28 cellular contexts compared by ENCODE assay signal in genomic region chr1:194474701-194475100, GRCh38.
"Had no signal": no experiment of that assay in that cellular context is flagged by ENCODE, and none has a peak within 500 bp of the region (broad histone marks: within the 10 kb centered on the region; RNA-seq: fewer than 3 reads in every experiment).

No MANE protein-coding gene starts in this region.

- H3K4me1 Mint-ChIP-seq: activated CD4-positive, alpha-beta memory T cell treated with anti-CD3 and anti-CD28 coated beads, Interleukin-2, amount 10 ng/mL, durations not matched to agents 7 days and 5 days; activated CD4-positive, alpha-beta T cell treated with anti-CD3 and anti-CD28 coated beads, Interleukin-2, amount 10 ng/mL, durations not matched to agents 7 days and 5 days; activated naive CD4-positive, alpha-beta T cell treated with anti-CD3 and anti-CD28 coated beads, Interleukin-2, amount 10 ng/mL, durations not matched to agents 7 days and 5 days; activated naive CD8-positive, alpha-beta T cell treated with anti-CD3 and anti-CD28 coated beads, Interleukin-2, amount 10 ng/mL, durations not matched to agents 7 days and 5 days; endodermal cell; stimulated activated effector memory CD8-positive, alpha-beta T cell treated with anti-CD3 and anti-CD28 coated beads, Interleukin-12 subunit alpha, Interleukin-12 subunit beta, amount 100 ng/mL, for 72 hours; WTC11 had no signal

- H3K4me1 ChIP-seq: ascending aorta, pancreas, prostate gland, suprapubic skin, tibial artery, upper lobe of right lung had no signal

- H3K4me3 Mint-ChIP-seq: activated CD4-positive, alpha-beta memory T cell treated with anti-CD3 and anti-CD28 coated beads, Interleukin-2, amount 10 ng/mL, durations not matched to agents 7 days and 5 days; activated CD4-positive, alpha-beta T cell treated with anti-CD3 and anti-CD28 coated beads, Interleukin-2, amount 10 ng/mL, durations not matched to agents 7 days and 5 days; activated naive CD4-positive, alpha-beta T cell treated with anti-CD3 and anti-CD28 coated beads, Interleukin-2, amount 10 ng/mL, durations not matched to agents 7 days and 5 days; activated naive CD8-positive, alpha-beta T cell treated with anti-CD3 and anti-CD28 coated beads, Interleukin-2, amount 10 ng/mL, durations not matched to agents 7 days and 5 days; activated T-cell treated with anti-CD3 and anti-CD28 coated beads, Interleukin-2, amount 50 U/mL, for 24 hours; endodermal cell; natural killer cell treated with Interleukin-12 subunit alpha and Interleukin-12 subunit beta and Interleukin-15 and Interleukin-18, amount 100 ng/mL, for 72 hours; stimulated activated effector memory CD8-positive, alpha-beta T cell treated with anti-CD3 and anti-CD28 coated beads, Interleukin-12 subunit alpha, Interleukin-12 subunit beta, amount 100 ng/mL, for 72 hours; WTC11 had no signal

- ATAC-seq: esophagus mucosa; left ventricle myocardium superior; mucosa of descending colon; natural killer cell treated with Interleukin-12 subunit alpha and Interleukin-12 subunit beta and Interleukin-15 and Interleukin-18, amount 100 ng/mL, for 72 hours; pancreas; stimulated activated effector memory CD8-positive, alpha-beta T cell treated with anti-CD3 and anti-CD28 coated beads, Interleukin-12 subunit alpha, Interleukin-12 subunit beta, amount 100 ng/mL, for 72 hours; upper lobe of right lung; WTC11 had no signal

- H3K27ac ChIP-seq: ascending aorta, neutrophil, pancreas, prostate gland, sigmoid colon, suprapubic skin, tibial artery, upper lobe of right lung had no signal

- H3K36me3 Mint-ChIP-seq: activated naive CD4-positive, alpha-beta T cell treated with anti-CD3 and anti-CD28 coated beads, Interleukin-2, amount 10 ng/mL, durations not matched to agents 7 days and 5 days; activated naive CD8-positive, alpha-beta T cell treated with anti-CD3 and anti-CD28 coated beads, Interleukin-2, amount 10 ng/mL, durations not matched to agents 7 days and 5 days; natural killer cell treated with Interleukin-12 subunit alpha and Interleukin-12 subunit beta and Interleukin-15 and Interleukin-18, amount 100 ng/mL, for 72 hours; stimulated activated effector memory CD8-positive, alpha-beta T cell treated with anti-CD3 and anti-CD28 coated beads, Interleukin-12 subunit alpha, Interleukin-12 subunit beta, amount 100 ng/mL, for 72 hours; WTC11 had no signal

- H3K9me3 ChIP-seq: ascending aorta, mucosa of descending colon, neutrophil, pancreas, prostate gland, sigmoid colon, suprapubic skin, tibial artery, upper lobe of right lung had no signal

- H3K4me3 ChIP-seq: ascending aorta, mucosa of descending colon, pancreas, prostate gland, sigmoid colon, suprapubic skin, tibial artery, upper lobe of right lung had no signal

- H3K9me3 Mint-ChIP-seq: activated CD4-positive, alpha-beta memory T cell treated with anti-CD3 and anti-CD28 coated beads, Interleukin-2, amount 10 ng/mL, durations not matched to agents 7 days and 5 days; activated CD4-positive, alpha-beta T cell treated with anti-CD3 and anti-CD28 coated beads, Interleukin-2, amount 10 ng/mL, durations not matched to agents 7 days and 5 days; activated naive CD4-positive, alpha-beta T cell treated with anti-CD3 and anti-CD28 coated beads, Interleukin-2, amount 10 ng/mL, durations not matched to agents 7 days and 5 days; activated naive CD8-positive, alpha-beta T cell treated with anti-CD3 and anti-CD28 coated beads, Interleukin-2, amount 10 ng/mL, durations not matched to agents 7 days and 5 days; activated T-cell treated with anti-CD3 and anti-CD28 coated beads, Interleukin-2, amount 50 U/mL, for 24 hours; endodermal cell; stimulated activated effector memory CD8-positive, alpha-beta T cell treated with anti-CD3 and anti-CD28 coated beads, Interleukin-12 subunit alpha, Interleukin-12 subunit beta, amount 100 ng/mL, for 72 hours; WTC11 had no signal

- H3K36me3 ChIP-seq: ascending aorta, neutrophil, pancreas, prostate gland, sigmoid colon, suprapubic skin, tibial artery, upper lobe of right lung had no signal

- H3K27ac Mint-ChIP-seq: activated CD4-positive, alpha-beta memory T cell treated with anti-CD3 and anti-CD28 coated beads, Interleukin-2, amount 10 ng/mL, durations not matched to agents 7 days and 5 days; activated CD4-positive, alpha-beta T cell treated with anti-CD3 and anti-CD28 coated beads, Interleukin-2, amount 10 ng/mL, durations not matched to agents 7 days and 5 days; activated naive CD4-positive, alpha-beta T cell treated with anti-CD3 and anti-CD28 coated beads, Interleukin-2, amount 10 ng/mL, durations not matched to agents 7 days and 5 days; activated naive CD8-positive, alpha-beta T cell treated with anti-CD3 and anti-CD28 coated beads, Interleukin-2, amount 10 ng/mL, durations not matched to agents 7 days and 5 days; activated T-cell treated with anti-CD3 and anti-CD28 coated beads, Interleukin-2, amount 50 U/mL, for 24 hours; endodermal cell; natural killer cell treated with Interleukin-12 subunit alpha and Interleukin-12 subunit beta and Interleukin-15 and Interleukin-18, amount 100 ng/mL, for 72 hours; stimulated activated effector memory CD8-positive, alpha-beta T cell treated with anti-CD3 and anti-CD28 coated beads, Interleukin-12 subunit alpha, Interleukin-12 subunit beta, amount 100 ng/mL, for 72 hours; WTC11 had no signal

- H3K27me3 ChIP-seq: ascending aorta, neutrophil, pancreas, sigmoid colon, suprapubic skin, tibial artery, upper lobe of right lung had no signal

- DNase-seq: activated CD4-positive, alpha-beta memory T cell treated with anti-CD3 and anti-CD28 coated beads, Interleukin-2, amount 10 ng/mL, durations not matched to agents 7 days and 5 days; activated CD4-positive, alpha-beta T cell treated with anti-CD3 and anti-CD28 coated beads for 1 hour; activated CD4-positive, alpha-beta T cell treated with anti-CD3 and anti-CD28 coated beads, Interleukin-2, amount 10 ng/mL, durations not matched to agents 7 days and 5 days; activated CD8-positive, alpha-beta memory T cell treated with anti-CD3 and anti-CD28 coated beads, Interleukin-2, amount 50 U/mL, for 48 hours; activated gamma-delta T cell; activated naive CD4-positive, alpha-beta T cell treated with anti-CD3 and anti-CD28 coated beads, Interleukin-2, amount 10 ng/mL, durations not matched to agents 7 days and 5 days; activated naive CD8-positive, alpha-beta T cell treated with anti-CD3 and anti-CD28 coated beads, Interleukin-2, amount 10 ng/mL, durations not matched to agents 7 days and 5 days; activated T-cell treated with anti-CD3 and anti-CD28 coated beads, Interleukin-2, amount 50 U/mL, for 24 hours; caudate nucleus; cortex of kidney; endodermal cell; left ventricle myocardium superior; mucosa of descending colon; pancreas; sigmoid colon; small intestine; stimulated activated CD4-positive, alpha-beta T cell treated with anti-CD3 and anti-CD28 coated beads, Interleukin-4, amount 100 ng/mL, for 24 hours; T-helper 2 cell; tibial artery; upper lobe of right lung had no signal

- H3K27me3 Mint-ChIP-seq: activated CD4-positive, alpha-beta memory T cell treated with anti-CD3 and anti-CD28 coated beads, Interleukin-2, amount 10 ng/mL, durations not matched to agents 7 days and 5 days; activated CD4-positive, alpha-beta T cell treated with anti-CD3 and anti-CD28 coated beads, Interleukin-2, amount 10 ng/mL, durations not matched to agents 7 days and 5 days; activated naive CD4-positive, alpha-beta T cell treated with anti-CD3 and anti-CD28 coated beads, Interleukin-2, amount 10 ng/mL, durations not matched to agents 7 days and 5 days; activated naive CD8-positive, alpha-beta T cell treated with anti-CD3 and anti-CD28 coated beads, Interleukin-2, amount 10 ng/mL, durations not matched to agents 7 days and 5 days; activated T-cell treated with anti-CD3 and anti-CD28 coated beads, Interleukin-2, amount 50 U/mL, for 24 hours; natural killer cell treated with Interleukin-12 subunit alpha and Interleukin-12 subunit beta and Interleukin-15 and Interleukin-18, amount 100 ng/mL, for 72 hours had no signal
